8 cellular contexts compared by ENCODE assay signal in genomic region chr11:61814958-61815789, GRCh38. TPM values are rescaled to one million over a fixed set of nuclear protein-coding genes. Genes with fewer than 3 reads are reported as not detected.
DNase-seq lines count a peak whose midpoint lies in the region; ATAC-seq and TF ChIP-seq lines count a peak whose summit lies in the region.

No MANE protein-coding gene starts in this region.

- peak overlapping the region; percentile 94 for H3K4me2 ChIP-seq in GM23248 (ENCODE audit: unreplicated experiment)

- TF ChIP-seq POLR2A in ovary (IDR thresholded peaks at IDR 0.05): peak; percentile 99

- H3K9me2 ChIP-seq in GM23248 (ENCODE audit: insufficient read depth): no peaks in the 10 kb centered on the region

- CTCF ChIA-PET in RWPE1 (lab: Yijun Ruan, JAX): interaction anchor here (0.6 to 1.7 kb wide), 4 partner anchors 14 to 817 kb away, joined by 3 to 5 read pairs (median 4); no protein-coding TSS in a partner anchor

- H3K27me3 ChIP-seq in GM23248 (replicated peaks; ENCODE audit: insufficient read depth) (no peaks in the 10 kb centered on the region), heart right ventricle (peaks cover 0 to 9% (median 0%) of the 10 kb centered on the region in 7 donors), ovary (no peaks in the 10 kb centered on the region)

- ATAC-seq in heart right ventricle (peak; percentile 95 to 98 (median 96)), GM18519 (IDR thresholded peaks at IDR 0.05; ENCODE audit: low FRiP score, unreplicated experiment) (no peak)

- DNase-seq in G401 (ENCODE audit: low spot score) (peak; percentile 98), GM23248 (peak; percentile 90), Kasumi-1 (lab: John Stamatoyannopoulos, UW) (peak; percentile 62 to 66), RWPE1 (ENCODE audit: low spot score) (peak; percentile 87), anterior cingulate cortex (lab: John Stamatoyannopoulos, UW) (peak; percentile 58 to 99 (median 96)), heart right ventricle (peak; percentile 98), ovary (peak; percentile 97 to 98 (median 97))

- H3K36me3 ChIP-seq in GM23248 (ENCODE audit: low read depth): no peaks in the 10 kb centered on the region
- peaks cover 0 to 33% (median 20%) of the 10 kb centered on the region in 9 donors for H3K36me3 ChIP-seq in heart right ventricle
- H3K36me3 ChIP-seq in ovary: no peaks in the 10 kb centered on the region

- H3K27ac ChIP-seq in GM23248: peak overlapping the region; percentile 67
- H3K27ac ChIP-seq in RWPE1: peak overlapping the region; percentile 97
- peak overlapping the region; percentile 93 to 100 (median 99) for H3K27ac ChIP-seq in heart right ventricle
- peak overlapping the region; percentile 95 to 98 for H3K27ac ChIP-seq in ovary

- H3K4me1 ChIP-seq in GM23248 (ENCODE audit: insufficient read depth): peaks cover 4% of the 10 kb centered on the region
- peaks cover 4 to 29% (median 10%) of the 10 kb centered on the region in 9 donors for H3K4me1 ChIP-seq in heart right ventricle
- no peaks in the 10 kb centered on the region for H3K4me1 ChIP-seq in ovary (ENCODE audit: insufficient read depth)

- intact Hi-C loops in heart right ventricle (cut with DNase I): loop anchor here in 7 of 10 donors (5.0 to 10.0 kb wide), 6 partner anchors 37 to 157 kb away; partner anchors contain the start of gene FADS3 (in 1 of the 7)
- intact Hi-C loops in ovary (cut with DNase I): loop anchor here in 2 of 4 donors (5.0 kb wide), 2 partner anchors 82 to 287 kb away; no protein-coding TSS in a partner anchor

- in situ Hi-C loops in G401 (cut with HindIII; ENCODE audit: low sequenced_read_pairs): no loop called here
- in situ Hi-C loops in GM23248 (cut with MboI): no loop called here

- TF ChIP-seq EP300 in ovary (IDR thresholded peaks at IDR 0.05): peak; percentile 25

- peak overlapping the region; percentile 81 for H3K4me3 ChIP-seq in GM23248
- H3K4me3 ChIP-seq in heart right ventricle: peak overlapping the region; percentile 50 to 93 (median 76)
- H3K4me3 ChIP-seq in ovary: peak overlapping the region; percentile 73

- WGBS in GM23248 (ENCODE audit: low coverage in 1 of 2, low lambda C conversion rate in 2 of 2, missing lambda C conversion rate in 2 of 2), 2 experiments: 2 to 3% methylated on average over 43 to 54 of the region's 66 CpGs
- WGBS in heart right ventricle, 2 donors: 1% methylated on average over 62 to 66 of the region's 66 CpGs
- WGBS in ovary, 3 donors: 1 to 2% (median 1%) methylated on average over 48 to 66 of the region's 66 CpGs

- peak overlapping the region; percentile 84 for H3K9ac ChIP-seq in GM23248

- H4K20me1 ChIP-seq in GM23248 (ENCODE audit: insufficient read depth): no peaks in the 10 kb centered on the region

- H3K79me2 ChIP-seq in GM23248 (ENCODE audit: insufficient read depth): no peaks in the 10 kb centered on the region

- no peaks in the 10 kb centered on the region for H3K9me3 ChIP-seq in GM23248 (ENCODE audit: low read depth)
- H3K9me3 ChIP-seq in heart right ventricle: no peaks in the 10 kb centered on the region
- no peaks in the 10 kb centered on the region for H3K9me3 ChIP-seq in ovary

- POLR2A ChIA-PET in RWPE1 (lab: Yijun Ruan, JAX; ENCODE audit: low non-redundant PET): interaction anchor here (0.5 to 1.2 kb wide), 4 partner anchors 16 to 957 kb away, joined by 4 to 17 read pairs (median 6); partner anchors contain the start of gene TMEM258

- TF ChIP-seq CTCF in RWPE1 (conservative IDR thresholded peaks at IDR 0.05; ENCODE audit: low read depth) (no peak), heart right ventricle (IDR thresholded peaks at IDR 0.05) (no peak), ovary (IDR thresholded peaks at IDR 0.05) (peak in 1 of 3 donors; percentile 21)

- peaks cover 14% of the 10 kb centered on the region for H3F3A ChIP-seq in GM23248 (ENCODE audit: insufficient read depth)

- peak overlapping the region; percentile 84 for H2AFZ ChIP-seq in GM23248

RNA-seq across cellular contexts. Expression of gene FADS1, which starts 1.6 kb away (rescaled TPM):
- total RNA-seq in G401 (2014; rRNA removed; shearing (Covaris generic)): 131 and 148 TPM in 2 replicates
- total RNA-seq in GM23248 (2014; rRNA removed; shearing (Covaris generic)): 12.9 and 44.9 TPM in 2 replicates
- polyA plus RNA-seq in GM23248 (2016; fragmentation: Nextera tagmentation; extraction: Ambion mirVana): 19.7 and 21.6 TPM in 2 replicates
- 10 to 100 TPM; 16.4 to 37.4 (median 25.4) TPM for total RNA-seq in heart right ventricle
- polyA plus RNA-seq in heart right ventricle: 10 to 100 TPM; 13.8 to 35.2 TPM
- 100 to 1,000 TPM in 1 of 7 donors, 10 to 100 TPM in 6; 16.2 to 242 (median 53.7) TPM for total RNA-seq in ovary
- polyA plus RNA-seq in ovary: 10 to 100 TPM; 20.1 to 45.3 TPM

RNA-seq across cellular contexts. Expression of gene FADS2, which starts 12.9 kb away (rescaled TPM):
- total RNA-seq in G401 (2014; rRNA removed; shearing (Covaris generic)): 222 and 244 TPM in 2 replicates
- 5.2 and 7.7 TPM in 2 replicates for total RNA-seq in GM23248 (2014; rRNA removed; shearing (Covaris generic))
- polyA plus RNA-seq in GM23248 (2016; fragmentation: Nextera tagmentation; extraction: Ambion mirVana) (5.5 and 6.3 TPM in 2 replicates), heart right ventricle (10 to 100 TPM; 12.2 to 31.6 TPM), ovary (10 to 100 TPM; 20.6 to 96.9 TPM)
- total RNA-seq in heart right ventricle (10 to 100 TPM; 15.1 to 37.0 (median 23.5) TPM), ovary (100 to 1,000 TPM in 1 of 7 donors, 10 to 100 TPM in 4, 1 to 10 TPM in 2; 6.3 to 298 (median 26.2) TPM)

RNA-seq across cellular contexts. Expression of gene FEN1, which starts 22.5 kb away (rescaled TPM):
- 94.5 and 105 TPM in 2 replicates for total RNA-seq in G401 (2014; rRNA removed; shearing (Covaris generic))
- 29.0 and 29.2 TPM in 2 replicates for total RNA-seq in GM23248 (2014; rRNA removed; shearing (Covaris generic))
- polyA plus RNA-seq in GM23248 (2016; fragmentation: Nextera tagmentation; extraction: Ambion mirVana) (29.1 and 31.5 TPM in 2 replicates), heart right ventricle (1 to 10 TPM; 2.1 to 8.8 TPM), ovary (1 to 10 TPM; 4.4 to 4.7 TPM)
- total RNA-seq in heart right ventricle (1 to 10 TPM; 3.7 to 8.6 (median 6.2) TPM), ovary (1 to 10 TPM; 3.7 to 8.6 (median 5.2) TPM)

RNA-seq across cellular contexts. Expression of gene TMEM258, which starts 22.8 kb away (rescaled TPM):
- 41.4 and 66.0 TPM in 2 replicates for total RNA-seq in G401 (2014; rRNA removed; shearing (Covaris generic))
- 28.5 and 72.8 TPM in 2 replicates for total RNA-seq in GM23248 (2014; rRNA removed; shearing (Covaris generic))
- polyA plus RNA-seq in GM23248 (2016; fragmentation: Nextera tagmentation; extraction: Ambion mirVana) (258 and 259 TPM in 2 replicates), heart right ventricle (100 to 1,000 TPM in 1 of 2 donors, 10 to 100 TPM in 1; 80.7 to 273 TPM), ovary (100 to 1,000 TPM; 170 to 192 TPM)
- total RNA-seq in heart right ventricle (100 to 1,000 TPM in 9 of 10 donors, 10 to 100 TPM in 1; 98.9 to 142 (median 109) TPM), ovary (100 to 1,000 TPM in 5 of 7 donors, 10 to 100 TPM in 2; 32.2 to 131 (median 117) TPM)
